34 cellular contexts compared by ENCODE assay signal in the genomic region with DNA sequence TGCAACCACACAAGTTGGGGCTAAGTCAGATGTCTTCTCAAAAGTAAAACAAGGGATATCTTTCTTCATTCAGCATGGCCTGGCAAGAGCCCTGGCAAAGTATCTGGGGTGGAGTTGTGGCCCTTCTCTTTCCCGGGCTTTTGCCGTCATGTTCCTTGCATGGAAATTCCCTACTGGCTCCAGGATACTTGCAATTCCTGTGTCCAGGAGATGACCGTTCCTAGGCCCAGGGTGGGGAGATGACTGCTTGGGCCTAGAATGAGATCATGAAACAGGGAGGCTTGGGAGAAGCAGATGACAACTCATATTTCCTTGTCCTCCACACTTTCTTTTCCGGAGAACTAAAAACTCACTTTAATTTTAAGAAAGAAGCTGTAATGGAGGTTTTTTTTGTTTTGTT.
"Had no signal": no experiment of that assay in that cellular context is flagged by ENCODE, and none has a peak within 500 bp of the region (broad histone marks: within the 10 kb centered on the region; RNA-seq: fewer than 3 reads in every experiment).

No MANE protein-coding gene starts in this region.

- H3K4me3 Mint-ChIP-seq: activated CD4-positive, alpha-beta memory T cell treated with anti-CD3 and anti-CD28 coated beads, Interleukin-2, amount 10 ng/mL, durations not matched to agents 7 days and 5 days; activated naive CD4-positive, alpha-beta T cell treated with anti-CD3 and anti-CD28 coated beads for 36 hours; activated T-cell treated with anti-CD3 and anti-CD28 coated beads, Interleukin-2, amount 50 U/mL, for 4 hours; activated T-helper 1 cell treated with anti-CD3 and anti-CD28 coated beads, Interleukin-12 subunit alpha, Interleukin-12 subunit beta, Interleukin-2, Interleukin-4 antibody, amounts not matched to agents 30 ng/mL and 10 ng/mL and 1 ng/mL, durations not matched to agents 14 hours and 24 hours and 36 hours had no signal

- H3K27me3 ChIP-seq: adrenal gland, body of pancreas, breast epithelium, MG63, Peyer's patch had no signal

- DNase-seq: activated CD4-positive, alpha-beta memory T cell treated with anti-CD3 and anti-CD28 coated beads, Interleukin-2, amount 10 ng/mL, durations not matched to agents 7 days and 5 days; activated CD4-positive, alpha-beta T cell treated with anti-CD3 and anti-CD28 coated beads for 1 hour; activated CD4-positive, alpha-beta T cell treated with anti-CD3 and anti-CD28 coated beads for 48 hours; activated CD4-positive, CD25-positive, alpha-beta regulatory T cell; activated CD8-positive, alpha-beta memory T cell treated with anti-CD3 and anti-CD28 coated beads for 24 hours; activated gamma-delta T cell treated with Interleukin-2 at 50 U/mL for 16 hours; activated naive CD4-positive, alpha-beta T cell treated with anti-CD3 and anti-CD28 coated beads for 36 hours; activated T-cell treated with anti-CD3 and anti-CD28 coated beads, Interleukin-2, amount 50 U/mL, for 4 hours; adrenal gland; body of pancreas; Kasumi-1; KBM-7; MG63; NCI-H1048; NCI-H1105 treated with DMSO at 0.1 percent for 48 hours; NCI-H1436; NCI-H1694; NCI-H1930; NCI-H2081 treated with DMSO at 0.1 percent for 48 hours; NCI-H226; NCI-H446 treated with DMSO at 0.1 percent for 48 hours; NCI-H524; Peyer's patch; SIG-M5; SW 1271; T-helper 1 cell; T-helper 2 cell; T-helper 9 cell; WERI-Rb-1 had no signal

- H3K9me3 Mint-ChIP-seq: activated CD4-positive, alpha-beta memory T cell treated with anti-CD3 and anti-CD28 coated beads, Interleukin-2, amount 10 ng/mL, durations not matched to agents 7 days and 5 days; activated naive CD4-positive, alpha-beta T cell treated with anti-CD3 and anti-CD28 coated beads for 36 hours; activated naive CD4-positive, alpha-beta T cell treated with anti-CD3 and anti-CD28 coated beads, Interleukin-2, amount 50 U/mL, for 72 hours; activated T-cell treated with anti-CD3 and anti-CD28 coated beads, Interleukin-2, amount 50 U/mL, for 4 hours; activated T-helper 1 cell treated with anti-CD3 and anti-CD28 coated beads, Interleukin-12 subunit alpha, Interleukin-12 subunit beta, Interleukin-2, Interleukin-4 antibody, amounts not matched to agents 30 ng/mL and 10 ng/mL and 1 ng/mL, durations not matched to agents 14 hours and 24 hours and 36 hours had no signal

- ATAC-seq: activated naive CD4-positive, alpha-beta T cell treated with anti-CD3 and anti-CD28 coated beads, Interleukin-2, amount 50 U/mL, for 72 hours; activated T-cell treated with anti-CD3 and anti-CD28 coated beads, Interleukin-2, amount 50 U/mL, for 4 hours; body of pancreas; Right ventricle myocardium inferior had no signal

- H3K27ac Mint-ChIP-seq: activated naive CD4-positive, alpha-beta T cell treated with anti-CD3 and anti-CD28 coated beads for 36 hours; activated naive CD4-positive, alpha-beta T cell treated with anti-CD3 and anti-CD28 coated beads, Interleukin-2, amount 50 U/mL, for 72 hours; activated T-helper 1 cell treated with anti-CD3 and anti-CD28 coated beads, Interleukin-12 subunit alpha, Interleukin-12 subunit beta, Interleukin-2, Interleukin-4 antibody, amounts not matched to agents 30 ng/mL and 10 ng/mL and 1 ng/mL, durations not matched to agents 14 hours and 24 hours and 36 hours had no signal

- H3K36me3 ChIP-seq: adrenal gland, breast epithelium, MG63, Peyer's patch, WERI-Rb-1 had no signal

- H3K27ac ChIP-seq: body of pancreas, breast epithelium, Peyer's patch, RWPE1, WERI-Rb-1 had no signal

- H3K4me3 ChIP-seq: adrenal gland, body of pancreas, breast epithelium, MG63, Peyer's patch had no signal

- H3K9me3 ChIP-seq: adrenal gland, body of pancreas, breast epithelium, MG63, Peyer's patch had no signal

- H3K36me3 Mint-ChIP-seq: activated naive CD4-positive, alpha-beta T cell treated with anti-CD3 and anti-CD28 coated beads, Interleukin-2, amount 50 U/mL, for 72 hours had no signal

- H3K27me3 Mint-ChIP-seq: activated CD4-positive, alpha-beta memory T cell treated with anti-CD3 and anti-CD28 coated beads, Interleukin-2, amount 10 ng/mL, durations not matched to agents 7 days and 5 days had no signal

- H3K4me1 ChIP-seq: body of pancreas, breast epithelium, Peyer's patch had no signal
